ENCODE assay signal across 1 cellular context in the genomic region with DNA sequence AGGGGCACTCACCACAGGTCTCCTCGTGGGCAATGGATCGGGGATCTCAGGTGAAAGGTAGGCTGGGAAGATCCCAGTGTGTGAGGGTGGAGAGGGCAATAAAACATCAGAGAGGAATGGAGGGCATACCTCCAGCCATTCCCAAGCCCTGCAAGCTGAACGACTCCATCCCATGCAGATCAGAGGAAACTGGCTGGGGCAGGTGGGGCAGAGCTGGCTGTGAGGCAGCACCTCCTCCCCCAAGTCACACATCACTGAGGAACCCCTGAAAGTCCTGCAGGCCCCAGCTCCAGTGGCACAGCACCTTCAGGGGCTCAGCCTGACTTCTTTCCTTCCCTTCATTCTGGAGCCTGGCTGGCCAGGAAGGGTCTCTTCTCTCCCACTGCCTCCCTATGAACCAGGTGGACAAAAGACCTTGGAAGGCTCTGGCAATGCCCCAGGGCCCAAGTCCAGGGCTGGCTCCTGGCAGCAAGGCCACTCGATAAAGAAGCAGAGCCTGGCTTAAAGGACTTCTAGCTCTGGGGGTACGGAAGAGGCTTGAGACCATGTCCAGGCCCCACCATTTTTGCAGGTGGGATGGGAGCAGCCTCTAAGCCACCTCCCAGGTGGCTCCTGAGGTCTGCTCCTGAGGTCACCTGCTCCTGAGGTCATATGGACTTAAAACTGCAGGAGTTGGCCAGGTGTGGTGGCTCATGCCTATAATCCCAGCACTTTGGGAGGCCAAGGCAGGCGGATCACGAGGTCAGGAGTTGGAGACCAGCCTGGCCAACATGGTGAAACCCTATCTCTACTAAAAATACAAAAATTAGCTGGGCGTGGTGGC.
TF ChIP-seq lines count a peak whose summit lies in the region.

No MANE protein-coding gene starts in this region.

TF ChIP-seq in HCT116, 20 proteins besides CTCF, POLR2A, EP300 and RAD21:
- TF ChIP-seq SIN3A (IDR thresholded peaks at IDR 0.05; ENCODE audit: low read depth) (no peak), ZFX (IDR thresholded peaks at IDR 0.05) (no peak), CBX3 (IDR thresholded peaks at IDR 0.05; ENCODE audit: low read depth) (no peak), EZH2 (IDR thresholded peaks at IDR 0.05) (no peak), CEBPB (IDR thresholded peaks at IDR 0.05; ENCODE audit: low read depth) (no peak)
